ENCODE assay signal across 26 cellular contexts in the genomic region with DNA sequence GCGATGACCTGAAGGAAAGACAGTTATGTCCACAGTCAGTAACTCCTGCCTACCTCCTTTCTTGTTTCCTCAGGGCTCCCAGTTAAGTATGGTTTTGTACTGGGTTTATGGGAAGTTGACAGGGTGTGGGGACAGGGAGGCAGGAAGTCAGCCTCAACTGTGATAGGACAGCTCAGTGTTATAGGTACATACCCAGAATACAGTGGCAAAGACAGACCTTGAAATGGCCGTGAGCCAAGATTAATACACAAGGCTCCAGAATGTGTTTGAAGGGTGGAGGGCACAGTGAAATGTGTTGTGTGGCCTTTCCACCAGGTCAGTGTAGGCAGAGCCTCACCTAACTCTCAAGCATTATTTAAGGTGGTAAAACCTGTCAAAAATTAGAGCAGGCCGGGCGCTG. TPM values are rescaled to one million over a fixed set of nuclear protein-coding genes. Genes with fewer than 3 reads are reported as not detected.
A peak's percentile ranks its signal among the peaks of the same experiment; 100 is the strongest.
DNase-seq lines count a peak whose midpoint lies in the region; ATAC-seq and TF ChIP-seq lines count a peak whose summit lies in the region.
"Had no signal": no experiment of that assay in that cellular context is flagged by ENCODE, and none has a peak within 500 bp of the region (broad histone marks: within the 10 kb centered on the region; RNA-seq: fewer than 3 reads in every experiment).

No MANE protein-coding gene starts in this region.

- H3K9me3 ChIP-seq in osteoblast (ENCODE audit: low read depth, low read length), result no peaks in the 10 kb centered on the region
- H3K9me3 ChIP-seq: thoracic aorta had no signal

- DNase-seq in activated CD8-positive, alpha-beta memory T cell treated with anti-CD3 and anti-CD28 coated beads, Interleukin-2, amount 10 ng/mL, durations not matched to agents 7 days and 5 days, result no peak
- DNase-seq in activated CD8-positive, alpha-beta memory T cell treated with anti-CD3 and anti-CD28 coated beads, Interleukin-2, amount 50 U/mL, for 4 hours, result no peak
- DNase-seq in NB4 (ENCODE audit: low read depth) (peak; percentile 54), osteoblast (ENCODE audit: insufficient read length, low spot score, missing footprints) (no peak), RKO (ENCODE audit: low spot score) (no peak), NCI-H2196 treated with DMSO at 0.1 percent for 48 hours (lab: John Stamatoyannopoulos, UW; ENCODE audit: unreplicated experiment) (no peak), epidermal melanocyte (ENCODE audit: insufficient read length, low spot score) (no peak)
- no peak for DNase-seq in central memory CD8-positive, alpha-beta T cell (ENCODE audit: low spot score in 2 of 2)
- DNase-seq: erythroblast, GDM1, GM23248, hypothalamus, kidney, mammary epithelial cell, NCI-H1694 treated with DMSO at 0.1 percent for 48 hours, NCI-H748 treated with DMSO at 0.1 percent for 48 hours, posterior cingulate gyrus, Right ventricle myocardium superior had no signal

- no peak for ATAC-seq in activated CD8-positive, alpha-beta memory T cell treated with anti-CD3 and anti-CD28 coated beads, Interleukin-2, amount 10 ng/mL, durations not matched to agents 7 days and 5 days
- ATAC-seq in central memory CD8-positive, alpha-beta T cell (replicated peaks; ENCODE audit: extremely low read depth, poor library complexity, severe bottlenecking), result no peak
- ATAC-seq: sciatic nerve had no signal

- peak overlapping the region; percentile 43 for H3K27ac Mint-ChIP-seq in activated CD8-positive, alpha-beta memory T cell treated with anti-CD3 and anti-CD28 coated beads, Interleukin-2, amount 10 ng/mL, durations not matched to agents 7 days and 5 days
- H3K27ac Mint-ChIP-seq in central memory CD8-positive, alpha-beta T cell (ENCODE audit: low read depth), result no peak overlapping the region

- H3K27ac ChIP-seq in osteoblast (ENCODE audit: low read depth, low read length), result no peak overlapping the region
- H3K27ac ChIP-seq: C4-2B, GM23248, thoracic aorta, VCaP had no signal

- H3K4me1 ChIP-seq in osteoblast (ENCODE audit: insufficient read depth, low read length), result peaks cover 19% of the 10 kb centered on the region

- no peak for TF ChIP-seq CTCF in NB4 (IDR thresholded peaks at IDR 0.05; ENCODE audit: low read depth, low read length)
- TF ChIP-seq CTCF in osteoblast (IDR thresholded peaks at IDR 0.05; ENCODE audit: extremely low read depth, low read depth, low read length), result no peak

- H4K20me1 ChIP-seq in osteoblast (ENCODE audit: insufficient read depth, low read length), result no peaks in the 10 kb centered on the region

- H3K4me2 ChIP-seq in osteoblast (ENCODE audit: insufficient read depth, low read length), result no peak overlapping the region

- peaks cover 58% of the 10 kb centered on the region for H3K4me1 Mint-ChIP-seq in activated CD8-positive, alpha-beta memory T cell treated with anti-CD3 and anti-CD28 coated beads, Interleukin-2, amount 10 ng/mL, durations not matched to agents 7 days and 5 days
- H3K4me1 Mint-ChIP-seq in central memory CD8-positive, alpha-beta T cell, result peaks cover 51% of the 10 kb centered on the region

- H3K4me3 ChIP-seq in NB4 (ENCODE audit: low read depth, low read length) (peak overlapping the region; percentile 14), osteoblast (ENCODE audit: insufficient read depth, low read length) (no peak overlapping the region)
- H3K4me3 ChIP-seq: GM23248, thoracic aorta had no signal

- H3K27me3 ChIP-seq in osteoblast (ENCODE audit: insufficient read depth, low read length), result no peaks in the 10 kb centered on the region

- TF ChIP-seq POLR2A in NB4 (IDR thresholded peaks at IDR 0.05; ENCODE audit: extremely low read depth, insufficient read length), result no peak

- H3K4me3 Mint-ChIP-seq in activated CD8-positive, alpha-beta memory T cell treated with anti-CD3 and anti-CD28 coated beads, Interleukin-2, amount 10 ng/mL, durations not matched to agents 7 days and 5 days, result no peak overlapping the region
- H3K4me3 Mint-ChIP-seq in central memory CD8-positive, alpha-beta T cell, result peak overlapping the region; percentile 45

- H3K79me2 ChIP-seq in osteoblast (ENCODE audit: insufficient read depth, low read length), result no peaks in the 10 kb centered on the region

- no peaks in the 10 kb centered on the region for H3K36me3 ChIP-seq in osteoblast (ENCODE audit: insufficient read depth, low read length)
- H3K36me3 ChIP-seq: thoracic aorta had no signal

- CTCF ChIA-PET in activated CD8-positive, alpha-beta memory T cell treated with anti-CD3 and anti-CD28 coated beads, Interleukin-2, amount 10 ng/mL, durations not matched to agents 7 days and 5 days (lab: Charles Lee), result interaction anchor here (3.0 kb wide), 1 partner anchor 13 kb away, joined by 22 read pairs; no protein-coding TSS in a partner anchor

- H3K36me3 Mint-ChIP-seq in activated CD8-positive, alpha-beta memory T cell treated with anti-CD3 and anti-CD28 coated beads, Interleukin-2, amount 10 ng/mL, durations not matched to agents 7 days and 5 days, result peaks cover 7% of the 10 kb centered on the region
- peaks cover 8% of the 10 kb centered on the region for H3K36me3 Mint-ChIP-seq in central memory CD8-positive, alpha-beta T cell (ENCODE audit: insufficient read depth)

- H3K27me3 Mint-ChIP-seq in activated CD8-positive, alpha-beta memory T cell treated with anti-CD3 and anti-CD28 coated beads, Interleukin-2, amount 10 ng/mL, durations not matched to agents 7 days and 5 days, result no peaks in the 10 kb centered on the region
- H3K27me3 Mint-ChIP-seq in central memory CD8-positive, alpha-beta T cell, result no peaks in the 10 kb centered on the region

- H3K9me3 Mint-ChIP-seq in activated CD8-positive, alpha-beta memory T cell treated with anti-CD3 and anti-CD28 coated beads, Interleukin-2, amount 10 ng/mL, durations not matched to agents 7 days and 5 days (ENCODE audit: low read depth), result no peaks in the 10 kb centered on the region
- no peaks in the 10 kb centered on the region for H3K9me3 Mint-ChIP-seq in central memory CD8-positive, alpha-beta T cell

- peak overlapping the region; percentile 35 for H2AFZ ChIP-seq in osteoblast (ENCODE audit: low read length)

RNA-seq across cellular contexts. Expression of a gene that starts 4.6 kb away (rescaled TPM):
- total RNA-seq in activated CD8-positive, alpha-beta memory T cell treated with anti-CD3 and anti-CD28 coated beads, Interleukin-2, amount 10 ng/mL, durations not matched to agents 7 days and 5 days, result 100 to 1,000 TPM; 109 to 147 TPM
- under 0.01 TPM in 1 of 2 replicates, not detected in the other for total RNA-seq in osteoblast
- total RNA-seq: A673, GM23248, mammary epithelial cell had no signal

RNA-seq across cellular contexts. Expression of a gene that starts 17.9 kb away (rescaled TPM):
- total RNA-seq in activated CD8-positive, alpha-beta memory T cell treated with anti-CD3 and anti-CD28 coated beads, Interleukin-2, amount 10 ng/mL, durations not matched to agents 7 days and 5 days, result not detected
- not detected in 2 replicates for total RNA-seq in osteoblast
- total RNA-seq: A673, cardiac septum, frontal cortex, GM23248, kidney, mammary epithelial cell, OCI-LY7, Right ventricle myocardium superior, sciatic nerve, thoracic aorta had no signal

RNA-seq across cellular contexts. Expression of a gene that starts 58.4 kb away (rescaled TPM):
- total RNA-seq in activated CD8-positive, alpha-beta memory T cell treated with anti-CD3 and anti-CD28 coated beads, Interleukin-2, amount 10 ng/mL, durations not matched to agents 7 days and 5 days, result 1 to 10 TPM; 1.4 to 3.4 TPM
- total RNA-seq in osteoblast, result 9.8 and 13.6 TPM in 2 replicates

Comparison
In these comparisons a context has a peak if more than half of its experiments do, and no peak if none do; other contexts are left out.
1. RNA of a gene that starts 4.6 kb away (total RNA-seq): 109 to 147 TPM in activated CD8-positive, alpha-beta memory T cell treated with anti-CD3 and anti-CD28 coated beads, Interleukin-2, amount 10 ng/mL, durations not matched to agents 7 days and 5 days; under 0.01 TPM in osteoblast; every median in the first group is over 100 times any median in the second.